20 cellular contexts compared by ENCODE assay signal in the genomic region with DNA sequence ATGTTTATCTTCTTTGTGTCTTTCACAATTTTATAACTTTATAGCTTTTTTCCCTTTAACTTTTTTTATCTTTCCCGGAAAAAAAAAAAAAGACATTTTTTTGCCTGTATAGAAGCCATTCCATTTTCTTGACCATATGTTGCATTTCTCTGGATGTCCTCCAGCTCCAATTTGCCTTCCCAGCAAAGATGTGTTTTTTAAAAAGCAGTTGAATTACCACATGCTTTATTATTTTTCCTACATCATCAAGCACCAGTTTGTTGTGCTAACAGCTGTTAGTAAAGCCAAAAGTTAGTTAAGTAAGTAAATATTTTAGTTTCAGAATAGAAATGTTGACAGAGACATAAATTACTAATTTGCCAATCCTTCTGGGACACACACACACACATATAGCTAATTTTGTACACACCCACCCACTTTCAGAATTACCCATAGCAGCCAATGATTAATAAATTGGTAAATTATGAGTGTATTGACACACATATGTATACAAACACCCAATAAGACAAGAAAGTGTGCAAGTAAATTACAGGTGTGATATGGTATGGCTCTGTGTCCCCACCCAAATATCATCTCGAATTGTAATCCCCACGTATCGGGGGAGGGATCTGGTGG.
A peak's percentile ranks its signal among the peaks of the same experiment; 100 is the strongest.
DNase-seq lines count a peak whose midpoint lies in the region; ATAC-seq, FAIRE-seq and TF ChIP-seq lines count a peak whose summit lies in the region.
"Had no signal": no experiment of that assay in that cellular context is flagged by ENCODE, and none has a peak within 500 bp of the region (broad histone marks: within the 10 kb centered on the region; RNA-seq: fewer than 3 reads in every experiment).

No MANE protein-coding gene starts in this region.

- H2AFZ ChIP-seq in endothelial cell of umbilical vein (ENCODE audit: low read depth, low read length): no peak overlapping the region

- POLR2A ChIA-PET in endothelial cell of umbilical vein (lab: Charles Lee): no interaction called here

- intact Hi-C loops in endothelial cell of umbilical vein (cut with micrococcal nuclease): no loop called here

- TF ChIP-seq POLR2A in endothelial cell of umbilical vein (IDR thresholded peaks at IDR 0.05; ENCODE audit: low read depth, low read length): no peak

- no peak overlapping the region for H3K9ac ChIP-seq in endothelial cell of umbilical vein (replicated peaks; ENCODE audit: extremely low read depth, insufficient read depth, low read length)
- H3K9ac ChIP-seq: BLaER1, SK-N-SH had no signal

- peak; percentile 49 for ATAC-seq in HG03135 (IDR thresholded peaks at IDR 0.05; ENCODE audit: unreplicated experiment)
- ATAC-seq in esophagus mucosa: no peak
- ATAC-seq: Panc1 had no signal

- H3K4me1 Mint-ChIP-seq in osteocyte (ENCODE audit: unreplicated experiment): peaks cover 55% of the 10 kb centered on the region
- H3K4me1 Mint-ChIP-seq: CD8-positive, alpha-beta memory T cell had no signal

- TF ChIP-seq CTCF in endothelial cell of umbilical vein (IDR thresholded peaks at IDR 0.05; ENCODE audit: extremely low read depth in 1 of 2, insufficient read depth in 1 of 2, low read depth in 1 of 2, low read length in 2 of 2): no peak
- TF ChIP-seq CTCF in osteocyte (IDR thresholded peaks at IDR 0.05): no peak

- H3K27me3 Mint-ChIP-seq in osteocyte (ENCODE audit: unreplicated experiment): no peaks in the 10 kb centered on the region

- peak overlapping the region; percentile 62 for H3K27ac ChIP-seq in endothelial cell of umbilical vein (ENCODE audit: insufficient read depth, low read depth, low read length)
- H3K27ac ChIP-seq: BLaER1 had no signal

- H3K36me3 Mint-ChIP-seq in osteocyte (ENCODE audit: unreplicated experiment): peaks cover 24% of the 10 kb centered on the region

- no TSS peak for BruUV-seq in endothelial cell of umbilical vein (replicated peaks; lab: Mats Ljungman, UMichigan)

- CTCF ChIA-PET in endothelial cell of umbilical vein (lab: Charles Lee): interaction anchor here (1.2 to 1.3 kb wide), 2 partner anchors 11 to 49 kb away, joined by 3 read pairs; no protein-coding TSS in a partner anchor

- H3K9me3 ChIP-seq in endothelial cell of umbilical vein (replicated peaks; ENCODE audit: control insufficient read depth, insufficient read depth, low read length): no peaks in the 10 kb centered on the region
- H3K9me3 ChIP-seq: SK-N-SH had no signal

- no peaks in the 10 kb centered on the region for H3K79me2 ChIP-seq in endothelial cell of umbilical vein (ENCODE audit: control insufficient read depth, insufficient read depth, low read length)

- H4K20me1 ChIP-seq in endothelial cell of umbilical vein (replicated peaks; ENCODE audit: control insufficient read depth, extremely low read depth, insufficient read depth, low read length): no peaks in the 10 kb centered on the region
- H4K20me1 ChIP-seq: BLaER1 had no signal

- no peaks in the 10 kb centered on the region for H3K9me1 ChIP-seq in endothelial cell of umbilical vein (replicated peaks; ENCODE audit: control insufficient read depth, extremely low read depth, insufficient read depth, low read length)

- DNase-seq in NCI-H2171 (lab: John Stamatoyannopoulos, UW) (peak; percentile 27), endothelial cell of umbilical vein (ENCODE audit: low read depth, low spot score) (no peak), osteocyte (ENCODE audit: extremely low spot score, unreplicated experiment) (no peak), DMS53 (lab: John Stamatoyannopoulos, UW) (no peak), OCI-M1 (lab: John Stamatoyannopoulos, UW) (no peak)
- DNase-seq: CD8-positive, alpha-beta memory T cell; DMS153; MV-4-11; NCI-H1417 treated with DMSO at 0.1 percent for 48 hours; NCI-H2081; NCI-H2227 treated with DMSO at 0.1 percent for 48 hours; NCI-H524 treated with DMSO at 0.1 percent for 48 hours; Right ventricle myocardium superior; SK-N-SH; T-helper 1 cell had no signal

- no peak overlapping the region for H3K4me3 ChIP-seq in endothelial cell of umbilical vein (replicated peaks in 1 of 3; ENCODE audit: insufficient read depth in 1 of 3, low read depth in 1 of 3, low read length in 3 of 3)
- H3K4me3 ChIP-seq: BLaER1 had no signal

- H3K27ac Mint-ChIP-seq in osteocyte (ENCODE audit: unreplicated experiment): peak overlapping the region; percentile 29
- H3K27ac Mint-ChIP-seq: CD8-positive, alpha-beta memory T cell had no signal

- peaks cover 54% of the 10 kb centered on the region for H3K4me1 ChIP-seq in endothelial cell of umbilical vein (ENCODE audit: control insufficient read depth, extremely low read depth, insufficient read depth, low read length)

- no peak overlapping the region for H3K4me3 Mint-ChIP-seq in osteocyte (ENCODE audit: unreplicated experiment)
- H3K4me3 Mint-ChIP-seq: CD8-positive, alpha-beta memory T cell had no signal

- no peaks in the 10 kb centered on the region for H3K27me3 ChIP-seq in endothelial cell of umbilical vein (ENCODE audit: control insufficient read depth in 2 of 2, insufficient read depth in 2 of 2, low read length in 2 of 2)
- H3K27me3 ChIP-seq: BLaER1 had no signal

- H3K36me3 ChIP-seq in endothelial cell of umbilical vein (ENCODE audit: control insufficient read depth in 2 of 2, extremely low read depth in 1 of 2, insufficient read depth in 2 of 2, low read length in 2 of 2): no peaks in the 10 kb centered on the region
- H3K36me3 ChIP-seq: BLaER1 had no signal

- no peak for FAIRE-seq in endothelial cell of umbilical vein (lab: Jason Lieb, UNC)
- FAIRE-seq: H1 had no signal

- peak overlapping the region; percentile 35 for H3K4me2 ChIP-seq in endothelial cell of umbilical vein (ENCODE audit: insufficient read depth, low read length)
- H3K4me2 ChIP-seq: BLaER1, SK-N-SH had no signal

- dilution Hi-C loops in endothelial cell of umbilical vein (cut with MboI; ENCODE audit: extremely low pct_ligation_motif_present, low sequenced_read_pairs): no loop called here

- no peaks in the 10 kb centered on the region for H3K9me3 Mint-ChIP-seq in osteocyte (ENCODE audit: unreplicated experiment)

TF ChIP-seq in endothelial cell of umbilical vein, 7 proteins besides CTCF, POLR2A, EP300 and RAD21:
- TF ChIP-seq FOS (IDR thresholded peaks at IDR 0.05; ENCODE audit: borderline replicate concordance, insufficient read depth, low read length): no peak
- TF ChIP-seq MYC (IDR thresholded peaks at IDR 0.05; ENCODE audit: low read depth, low read length): no peak
- no peak for TF ChIP-seq POLR2AphosphoS5 (IDR thresholded peaks at IDR 0.05; ENCODE audit: insufficient read depth, low read depth, low read length)
- TF ChIP-seq JUN (IDR thresholded peaks at IDR 0.05; ENCODE audit: borderline replicate concordance, insufficient read depth, insufficient read length, low read depth): no peak
- no peak for TF ChIP-seq GATA2 (IDR thresholded peaks at IDR 0.05; ENCODE audit: insufficient read depth, insufficient read length, low read depth, low read length)
- no peak for TF ChIP-seq MAX (IDR thresholded peaks at IDR 0.05; ENCODE audit: insufficient read depth, insufficient read length)
- TF ChIP-seq EZH2 (IDR thresholded peaks at IDR 0.05; ENCODE audit: borderline replicate concordance, low read depth, low read length, severe bottlenecking): no peak
